17 cellular contexts compared by ENCODE assay signal in genomic region chr22:29122041-29122440, GRCh38. TPM values are rescaled to one million over a fixed set of nuclear protein-coding genes. Genes with fewer than 3 reads are reported as not detected.
"Had no signal": no experiment of that assay in that cellular context is flagged by ENCODE, and none has a peak within 500 bp of the region (broad histone marks: within the 10 kb centered on the region; RNA-seq: fewer than 3 reads in every experiment).

No MANE protein-coding gene starts in this region.

- H3K4me1 Mint-ChIP-seq: activated B cell treated with CpG ODN at 0.5 μM for 24 hours had no signal

- H3K27ac Mint-ChIP-seq: activated B cell treated with CpG ODN at 0.5 μM for 24 hours; activated naive CD4-positive, alpha-beta T cell treated with anti-CD3 and anti-CD28 coated beads, Interleukin-2, amount 50 U/mL, for 72 hours; effector memory CD8-positive, alpha-beta T cell; neural progenitor cell had no signal

- H3K4me3 ChIP-seq: cardiac muscle cell, esophagus squamous epithelium, heart right ventricle, neural progenitor cell, psoas muscle, skin epidermis, testis, upper lobe of right lung had no signal

- H3K27ac ChIP-seq: cardiac muscle cell, heart right ventricle, neural progenitor cell, psoas muscle, testis, upper lobe of right lung had no signal

- H3K9me3 ChIP-seq: esophagus squamous epithelium, psoas muscle, testis, upper lobe of right lung had no signal

- H3K27me3 ChIP-seq: cardiac muscle cell, esophagus squamous epithelium, heart right ventricle, neural progenitor cell, testis, upper lobe of right lung had no signal

- H3K36me3 ChIP-seq: cardiac muscle cell, neural progenitor cell, upper lobe of right lung had no signal

- H2AFZ ChIP-seq: neural progenitor cell had no signal

- H3K9ac ChIP-seq: neural progenitor cell had no signal

- H3K4me3 Mint-ChIP-seq: activated B cell treated with CpG ODN at 0.5 μM for 24 hours; effector memory CD8-positive, alpha-beta T cell; neural progenitor cell had no signal

- DNase-seq: activated B cell treated with CpG ODN at 0.5 μM for 24 hours; activated CD4-positive, alpha-beta T cell treated with anti-CD3 and anti-CD28 coated beads for 4 hours; activated gamma-delta T cell treated with Interleukin-2 at 50 U/mL for 16 hours; amniotic stem cell; effector memory CD8-positive, alpha-beta T cell; esophagus squamous epithelium; heart right ventricle; left ventricle myocardium superior; psoas muscle; right cardiac atrium; stimulated activated CD4-positive, alpha-beta T cell treated with anti-CD3 and anti-CD28 coated beads, Interleukin-2, amount 100 ng/mL, for 48 hours; testis; upper lobe of right lung had no signal

- H3K4me2 ChIP-seq: neural progenitor cell had no signal

- ATAC-seq: activated naive CD4-positive, alpha-beta T cell treated with anti-CD3 and anti-CD28 coated beads, Interleukin-2, amount 50 U/mL, for 72 hours; effector memory CD8-positive, alpha-beta T cell; heart right ventricle; left ventricle myocardium superior; psoas muscle; right cardiac atrium; upper lobe of right lung had no signal

- H3K4me1 ChIP-seq: neural progenitor cell, psoas muscle, testis had no signal

RNA-seq across cellular contexts. Expression of gene KREMEN1, which starts 49.2 kb away (rescaled TPM):
- total RNA-seq: activated B cell treated with CpG ODN at 0.5 μM for 24 hours had no signal
